ENCODE assay signal across 28 cellular contexts in genomic region chr6:66961191-66961590, GRCh38.
"Had no signal": no experiment of that assay in that cellular context is flagged by ENCODE, and none has a peak within 500 bp of the region (broad histone marks: within the 10 kb centered on the region; RNA-seq: fewer than 3 reads in every experiment).

No MANE protein-coding gene starts in this region.

- H3K27me3 ChIP-seq: left lung, pancreas, stomach, testis, thyroid gland, transverse colon, upper lobe of left lung, vagina had no signal

- ATAC-seq: left colon; left lung; lower lobe of right lung; natural killer cell treated with Interleukin-12 subunit alpha and Interleukin-12 subunit beta and Interleukin-15 and Interleukin-18, amount 100 ng/mL, for 72 hours; pancreas; right cardiac atrium; sciatic nerve; stimulated activated naive B cell treated with anti-CD40 and anti-IgM and Interleukin-4, amounts not matched to agents 10 μg/mL and 1 μg/mL and 100 μg/mL, for 72 hours; stimulated activated naive CD8-positive, alpha-beta T cell treated with anti-CD3 and anti-CD28 coated beads, Interleukin-15, Interleukin-2, amounts not matched to agents 100 U/mL and 50 U/mL, for 24 hours had no signal

- DNase-seq: hippocampal formation; kidney; left colon; left lung; lower lobe of right lung; mesendoderm; naive B cell; nucleus accumbens; pancreas; posterior cingulate gyrus; retina; right cardiac atrium; stimulated activated CD4-positive, alpha-beta T cell treated with anti-CD3 and anti-CD28 coated beads, Interleukin-12 subunit alpha, Interleukin-12 subunit beta, amount 100 ng/mL, for 4 hours; stimulated activated CD4-positive, alpha-beta T cell treated with anti-CD3 and anti-CD28 coated beads, Interleukin-15, amount 100 ng/mL, for 24 hours; stimulated activated CD4-positive, alpha-beta T cell treated with anti-CD3 and anti-CD28 coated beads, Interleukin-2, amount 100 ng/mL, for 24 hours; stimulated activated CD4-positive, alpha-beta T cell treated with anti-CD3 and anti-CD28 coated beads, Interleukin-4, amount 100 ng/mL, for 1 hour; stimulated activated naive B cell treated with anti-CD40 and anti-IgM and Interleukin-4, amounts not matched to agents 10 μg/mL and 1 μg/mL and 100 μg/mL, for 72 hours; stimulated activated naive CD8-positive, alpha-beta T cell treated with anti-CD3 and anti-CD28 coated beads, Interleukin-15, Interleukin-2, amounts not matched to agents 100 U/mL and 50 U/mL, for 24 hours; stomach; testis; thyroid gland; transverse colon; upper lobe of left lung had no signal

- H3K9me3 ChIP-seq: lower lobe of right lung, pancreas, prostate gland, testis, thyroid gland, upper lobe of left lung, vagina had no signal

- H3K4me1 ChIP-seq: left lung, lower lobe of right lung, pancreas, prostate gland, stomach, testis, thyroid gland, transverse colon, upper lobe of left lung, vagina had no signal

- H3K27ac ChIP-seq: left lung, lower lobe of right lung, pancreas, prostate gland, skin epidermis, stomach, testis, thyroid gland, transverse colon, upper lobe of left lung, vagina had no signal

- H3K36me3 ChIP-seq: left lung, lower lobe of right lung, pancreas, prostate gland, stomach, thyroid gland, transverse colon, upper lobe of left lung, vagina had no signal

- H3K4me3 ChIP-seq: left lung, lower lobe of right lung, pancreas, prostate gland, skin epidermis, stomach, testis, thyroid gland, transverse colon, upper lobe of left lung, vagina had no signal
